22 cellular contexts compared by ENCODE assay signal in the genomic region with DNA sequence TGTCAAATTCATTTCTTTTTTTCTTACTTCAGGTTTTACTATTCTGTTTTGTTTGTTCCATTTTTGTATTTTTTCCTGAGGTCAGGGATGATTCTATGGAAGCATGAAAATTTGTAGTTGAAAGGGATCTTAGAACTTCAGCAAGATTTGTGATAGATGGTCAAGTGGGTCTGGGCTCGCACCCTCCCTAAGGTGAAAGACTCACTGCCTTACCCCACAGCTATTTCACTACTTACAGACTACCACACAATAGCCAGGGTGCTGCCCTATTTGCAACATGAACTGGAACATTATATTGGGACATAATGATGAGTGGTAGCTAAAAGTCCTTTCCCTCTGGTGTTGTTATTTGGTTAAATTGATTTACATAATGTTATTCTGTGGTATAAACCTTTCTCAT.
A peak's percentile ranks its signal among the peaks of the same experiment; 100 is the strongest.
DNase-seq lines count a peak whose midpoint lies in the region; ATAC-seq, FAIRE-seq and TF ChIP-seq lines count a peak whose summit lies in the region.
"Had no signal": no experiment of that assay in that cellular context is flagged by ENCODE, and none has a peak within 500 bp of the region (broad histone marks: within the 10 kb centered on the region; RNA-seq: fewer than 3 reads in every experiment).

No MANE protein-coding gene starts in this region.

- peaks cover 67% of the 10 kb centered on the region for H3K4me1 ChIP-seq in ACC112 (ENCODE audit: control insufficient read depth, insufficient read depth, low read length, unreplicated experiment)
- H3K4me1 ChIP-seq in keratinocyte (ENCODE audit: control insufficient read depth, extremely low read depth, insufficient read depth, low read length), result peaks cover 32% of the 10 kb centered on the region
- H3K4me1 ChIP-seq: prostate gland had no signal

- H3K27ac Mint-ChIP-seq in Calu3 (ENCODE audit: unreplicated experiment) (peak overlapping the region; percentile 52), T-helper 17 cell (peak overlapping the region; percentile 27)

- CTCF ChIA-PET in Calu3 (lab: Charles Lee), result interaction anchor here (0.5 kb wide), 1 partner anchor 8 kb away, joined by 3 read pairs; no protein-coding TSS in a partner anchor

- H3K36me3 Mint-ChIP-seq in Calu3 (ENCODE audit: insufficient read depth, unreplicated experiment) (peaks cover 9% of the 10 kb centered on the region), T-helper 17 cell (ENCODE audit: low read depth) (peaks cover 6% of the 10 kb centered on the region)

- DNase-seq in Calu3 (no peak), T-helper 17 cell (no peak), keratinocyte (ENCODE audit: low read depth, low spot score) (no peak), DMS153 (lab: John Stamatoyannopoulos, UW) (no peak), NCI-H2081 treated with DMSO at 0.1 percent for 48 hours (lab: John Stamatoyannopoulos, UW) (no peak)
- DNase-seq: activated CD4-positive, alpha-beta T cell treated with anti-CD3 and anti-CD28 coated beads, Interleukin-2, amount 50 U/mL, for 1 hour; activated CD8-positive, alpha-beta memory T cell treated with anti-CD3 and anti-CD28 coated beads, Interleukin-2, amount 50 U/mL, for 48 hours; activated naive CD4-positive, alpha-beta T cell treated with Interleukin-2 at 50 U/mL for 16 hours; cerebellar nuclear complex; DMS79 treated with DMSO at 0.1 percent for 48 hours; effector memory CD4-positive, alpha-beta T cell; NCI-H146; small intestine; stimulated activated CD4-positive, alpha-beta T cell treated with anti-CD3 and anti-CD28 coated beads, Interleukin-2, amount 100 ng/mL, for 48 hours; stimulated activated naive CD8-positive, alpha-beta T cell treated with anti-CD3 and anti-CD28 coated beads, Interleukin-15, Interleukin-2, amounts not matched to agents 100 U/mL and 50 U/mL, for 24 hours; trophoblast cell had no signal

- H3K79me2 ChIP-seq in ACC112 (ENCODE audit: control insufficient read depth, insufficient read depth, low read length, unreplicated experiment) (peaks cover 80% of the 10 kb centered on the region), keratinocyte (ENCODE audit: control insufficient read depth, insufficient read depth, low read length) (peaks cover 2% of the 10 kb centered on the region)

- H3K4me3 ChIP-seq in ACC112 (ENCODE audit: low read depth, low read length) (0 out of 2 replicates have a peak overlapping the region, but pooled peaks have one; percentile 1), keratinocyte (ENCODE audit: control insufficient read depth in 2 of 3, extremely low read depth in 1 of 3, insufficient read depth in 2 of 3, low read depth in 1 of 3, low read length in 3 of 3) (no peak overlapping the region)
- H3K4me3 ChIP-seq: prostate gland had no signal

- H3K4me1 Mint-ChIP-seq in Calu3 (ENCODE audit: low read depth, unreplicated experiment), result peaks cover 65% of the 10 kb centered on the region
- peaks cover 46% of the 10 kb centered on the region for H3K4me1 Mint-ChIP-seq in T-helper 17 cell

- H3K27ac ChIP-seq in ACC112 (ENCODE audit: low read depth, low read length) (peak overlapping the region; percentile 97), keratinocyte (ENCODE audit: control insufficient read depth, insufficient read depth, low read length) (peak overlapping the region; percentile 50)
- H3K27ac ChIP-seq: prostate gland had no signal

- H3K4me3 Mint-ChIP-seq in Calu3 (ENCODE audit: low read depth, unreplicated experiment) (no peak overlapping the region), T-helper 17 cell (no peak overlapping the region)

- H2AFZ ChIP-seq in ACC112 (ENCODE audit: low read length, unreplicated experiment) (no peak overlapping the region), keratinocyte (ENCODE audit: control insufficient read depth, low read length) (no peak overlapping the region)

- H3K27me3 Mint-ChIP-seq in Calu3 (ENCODE audit: unreplicated experiment), result no peaks in the 10 kb centered on the region
- H3K27me3 Mint-ChIP-seq in T-helper 17 cell, result no peaks in the 10 kb centered on the region

- H4K20me1 ChIP-seq in keratinocyte (ENCODE audit: control insufficient read depth, extremely low read depth, insufficient read depth, low read length), result no peaks in the 10 kb centered on the region

- H3K9me3 ChIP-seq in T-helper 17 cell (ENCODE audit: control insufficient read depth, low read length, poor library complexity, severe bottlenecking) (no peaks in the 10 kb centered on the region), keratinocyte (ENCODE audit: control insufficient read depth, low read depth, low read length) (no peaks in the 10 kb centered on the region)
- H3K9me3 ChIP-seq: prostate gland had no signal

- peaks cover 7% of the 10 kb centered on the region; the same call in 1 of the 2 replicates for H3K36me3 ChIP-seq in ACC112 (ENCODE audit: insufficient read depth, low read length)
- H3K36me3 ChIP-seq in keratinocyte (ENCODE audit: control insufficient read depth in 2 of 2, extremely low read depth in 1 of 2, insufficient read depth in 2 of 2, low read length in 2 of 2), result no peaks in the 10 kb centered on the region
- H3K36me3 ChIP-seq: prostate gland had no signal

- H3K4me2 ChIP-seq in keratinocyte (ENCODE audit: control insufficient read depth, extremely low read depth, insufficient read depth, low read depth, low read length), result no peak overlapping the region

- H3K27me3 ChIP-seq in ACC112 (ENCODE audit: insufficient read depth, low read length) (no peaks in the 10 kb centered on the region), keratinocyte (ENCODE audit: control insufficient read depth, extremely low read depth, insufficient read depth, low read length) (no peaks in the 10 kb centered on the region)

- no peak overlapping the region for H3K9ac ChIP-seq in keratinocyte (ENCODE audit: control insufficient read depth, extremely low read depth, insufficient read depth, low read length)

- no peaks in the 10 kb centered on the region for H3K9me1 ChIP-seq in keratinocyte (ENCODE audit: control insufficient read depth, extremely low read depth, insufficient read depth, low read length)

- dilution Hi-C loops in keratinocyte (cut with MboI; ENCODE audit: extremely low pct_ligation_motif_present, low sequenced_read_pairs), result no loop called here

- no peak for FAIRE-seq in keratinocyte (lab: Jason Lieb, UNC)
- FAIRE-seq: small intestine, TTC549 had no signal

- ATAC-seq in T-helper 17 cell (no peak), HG03108 (IDR thresholded peaks at IDR 0.05; ENCODE audit: unreplicated experiment) (no peak), HG02852 (IDR thresholded peaks at IDR 0.05; ENCODE audit: unreplicated experiment) (no peak)
- ATAC-seq: Right ventricle myocardium inferior; stimulated activated naive CD8-positive, alpha-beta T cell treated with anti-CD3 and anti-CD28 coated beads, Interleukin-15, Interleukin-2, amounts not matched to agents 100 U/mL and 50 U/mL, for 24 hours had no signal

- BruUV-seq in Calu3 (replicated peaks; lab: Mats Ljungman, UMichigan), result no TSS peak

- TF ChIP-seq CTCF in Calu3 (IDR thresholded peaks at IDR 0.05; ENCODE audit: unreplicated experiment) (no peak), keratinocyte (optimal IDR thresholded peaks at IDR 0.05 in 1 of 3, IDR thresholded peaks at IDR 0.05 in 1 of 3, conservative IDR thresholded peaks at IDR 0.05 in 1 of 3; ENCODE audit: extremely low read depth in 1 of 3, insufficient read depth in 2 of 3, low read length in 3 of 3) (no peak)

- intact Hi-C loops in Calu3 (cut with micrococcal nuclease; ENCODE audit: unreplicated experiment), result no loop called here

- no peaks in the 10 kb centered on the region for H3K9me3 Mint-ChIP-seq in Calu3 (ENCODE audit: low read depth, unreplicated experiment)
